In genomic region chrX:8987672-8988250, GRCh38 we compare ENCODE assay signal across 13 cellular contexts. TPM values are rescaled to one million over a fixed set of nuclear protein-coding genes. Genes with fewer than 3 reads are reported as not detected.
DNase-seq lines count a peak whose midpoint lies in the region; ATAC-seq and TF ChIP-seq lines count a peak whose summit lies in the region.
"Had no signal": no experiment of that assay in that cellular context is flagged by ENCODE, and none has a peak within 500 bp of the region (broad histone marks: within the 10 kb centered on the region; RNA-seq: fewer than 3 reads in every experiment).

No MANE protein-coding gene starts in this region.

- H3K27ac Mint-ChIP-seq in activated naive CD8-positive, alpha-beta T cell treated with anti-CD3 and anti-CD28 coated beads, Interleukin-2, amount 50 U/mL, for 24 hours = no peak overlapping the region

- no peaks in the 10 kb centered on the region for H3K9me3 Mint-ChIP-seq in activated naive CD8-positive, alpha-beta T cell treated with anti-CD3 and anti-CD28 coated beads, Interleukin-2, amount 50 U/mL, for 24 hours
- H3K9me3 Mint-ChIP-seq: natural killer cell treated with Interleukin-12 subunit alpha and Interleukin-12 subunit beta and Interleukin-15 and Interleukin-18, amount 100 ng/mL, for 72 hours had no signal

- H3K27ac ChIP-seq in Peyer's patch (no peak overlapping the region), heart right ventricle (no peak overlapping the region)
- H3K27ac ChIP-seq: sigmoid colon had no signal

- H3K9me3 ChIP-seq in Peyer's patch (no peaks in the 10 kb centered on the region), heart right ventricle (no peaks in the 10 kb centered on the region)
- H3K9me3 ChIP-seq: sigmoid colon had no signal

- no peaks in the 10 kb centered on the region for H3K4me1 ChIP-seq in Peyer's patch
- H3K4me1 ChIP-seq in heart right ventricle = no peaks in the 10 kb centered on the region
- H3K4me1 ChIP-seq: sigmoid colon had no signal

- peak; percentile 43 for ATAC-seq in activated naive CD8-positive, alpha-beta T cell treated with anti-CD3 and anti-CD28 coated beads, Interleukin-2, amount 50 U/mL, for 24 hours
- ATAC-seq in sciatic nerve = peak; percentile 32
- ATAC-seq in heart right ventricle = no peak

- TF ChIP-seq CTCF in Peyer's patch (IDR thresholded peaks at IDR 0.05) (no peak), heart right ventricle (IDR thresholded peaks at IDR 0.05) (no peak)

- H3K4me3 Mint-ChIP-seq in activated naive CD8-positive, alpha-beta T cell treated with anti-CD3 and anti-CD28 coated beads, Interleukin-2, amount 50 U/mL, for 24 hours = no peak overlapping the region
- H3K4me3 Mint-ChIP-seq: natural killer cell treated with Interleukin-12 subunit alpha and Interleukin-12 subunit beta and Interleukin-15 and Interleukin-18, amount 100 ng/mL, for 72 hours had no signal

- H3K36me3 ChIP-seq in Peyer's patch = no peaks in the 10 kb centered on the region
- no peaks in the 10 kb centered on the region for H3K36me3 ChIP-seq in heart right ventricle
- H3K36me3 ChIP-seq: sigmoid colon had no signal

- H3K27me3 ChIP-seq in Peyer's patch (no peaks in the 10 kb centered on the region), heart right ventricle (peaks cover 0 to 29% (median 0%) of the 10 kb centered on the region in 7 donors)
- H3K27me3 ChIP-seq: sigmoid colon had no signal

- H3K36me3 Mint-ChIP-seq in activated naive CD8-positive, alpha-beta T cell treated with anti-CD3 and anti-CD28 coated beads, Interleukin-2, amount 50 U/mL, for 24 hours (ENCODE audit: low read depth) = no peaks in the 10 kb centered on the region
- H3K36me3 Mint-ChIP-seq: natural killer cell treated with Interleukin-12 subunit alpha and Interleukin-12 subunit beta and Interleukin-15 and Interleukin-18, amount 100 ng/mL, for 72 hours had no signal

- no peaks in the 10 kb centered on the region for H3K27me3 Mint-ChIP-seq in activated naive CD8-positive, alpha-beta T cell treated with anti-CD3 and anti-CD28 coated beads, Interleukin-2, amount 50 U/mL, for 24 hours

- 87 to 89% methylated on average over 6 of the region's 6 CpGs for WGBS in heart right ventricle, 2 donors

- peak; percentile 19 for DNase-seq in activated CD8-positive, alpha-beta memory T cell treated with anti-CD3 and anti-CD28 coated beads, Interleukin-2, amount 50 U/mL, for 1 hour (ENCODE audit: extremely low read depth)
- no peak for DNase-seq in activated CD8-positive, alpha-beta memory T cell treated with anti-CD3 and anti-CD28 coated beads, Interleukin-2, amount 50 U/mL, for 4 hours
- DNase-seq in Peyer's patch (peak in 2 of 3 donors; percentile 38 to 49), sciatic nerve (ENCODE audit: low spot score) (no peak), middle frontal gyrus (ENCODE audit: extremely low spot score, low spot score) (no peak), heart right ventricle (no peak), NCI-H226 (no peak)
- DNase-seq in activated naive CD8-positive, alpha-beta T cell treated with anti-CD3 and anti-CD28 coated beads, Interleukin-2, amount 50 U/mL, for 24 hours = no peak
- DNase-seq: NCI-H1436 treated with DMSO at 0.1 percent for 48 hours, sigmoid colon had no signal

- H3K4me1 Mint-ChIP-seq in activated naive CD8-positive, alpha-beta T cell treated with anti-CD3 and anti-CD28 coated beads, Interleukin-2, amount 50 U/mL, for 24 hours = peaks cover 25% of the 10 kb centered on the region

- intact Hi-C loops in sciatic nerve (cut with DNase I) (no loop called here), heart right ventricle (cut with DNase I) (no loop called here)

- TF ChIP-seq POLR2A in Peyer's patch (IDR thresholded peaks at IDR 0.05) = no peak

- H3K4me3 ChIP-seq in Peyer's patch = no peak overlapping the region
- H3K4me3 ChIP-seq in heart right ventricle = no peak overlapping the region
- H3K4me3 ChIP-seq: sigmoid colon had no signal

RNA-seq across cellular contexts. Expression of gene FAM9B, which starts 46.2 kb away (rescaled TPM):
- not detected for total RNA-seq in Peyer's patch
- not detected for total RNA-seq in sciatic nerve
- total RNA-seq in heart right ventricle = not detected
- polyA plus RNA-seq in heart right ventricle = not detected
- total RNA-seq: Daoy; natural killer cell treated with Interleukin-12 subunit alpha and Interleukin-12 subunit beta and Interleukin-15 and Interleukin-18, amount 100 ng/mL, for 72 hours; sigmoid colon; T-helper 1 cell treated with Interleukin-12 subunit alpha and Interleukin-12 subunit beta and Interleukin-4 antibody, amounts not matched to agents 30 ng/mL and 1 ng/mL, for 36 hours had no signal
- polyA plus RNA-seq: sigmoid colon had no signal

Comparison
In these comparisons a context has a peak if more than half of its experiments do, and no peak if none do; other contexts are left out.
1. DNase-seq: peak in activated CD8-positive, alpha-beta memory T cell treated with anti-CD3 and anti-CD28 coated beads, Interleukin-2, amount 50 U/mL, for 1 hour (single experiment) and Peyer's patch (2 of 3); none in activated CD8-positive, alpha-beta memory T cell treated with anti-CD3 and anti-CD28 coated beads, Interleukin-2, amount 50 U/mL, for 4 hours (single experiment), activated naive CD8-positive, alpha-beta T cell treated with anti-CD3 and anti-CD28 coated beads, Interleukin-2, amount 50 U/mL, for 24 hours (single experiment), sciatic nerve (single experiment), middle frontal gyrus (single experiment), heart right ventricle (0 of 2) and NCI-H226 (single experiment).
2. ATAC-seq: peak in activated naive CD8-positive, alpha-beta T cell treated with anti-CD3 and anti-CD28 coated beads, Interleukin-2, amount 50 U/mL, for 24 hours (single experiment) and sciatic nerve (single experiment); none in heart right ventricle (0 of 8).